ENCODE assay signal across 9 cellular contexts in the genomic region with DNA sequence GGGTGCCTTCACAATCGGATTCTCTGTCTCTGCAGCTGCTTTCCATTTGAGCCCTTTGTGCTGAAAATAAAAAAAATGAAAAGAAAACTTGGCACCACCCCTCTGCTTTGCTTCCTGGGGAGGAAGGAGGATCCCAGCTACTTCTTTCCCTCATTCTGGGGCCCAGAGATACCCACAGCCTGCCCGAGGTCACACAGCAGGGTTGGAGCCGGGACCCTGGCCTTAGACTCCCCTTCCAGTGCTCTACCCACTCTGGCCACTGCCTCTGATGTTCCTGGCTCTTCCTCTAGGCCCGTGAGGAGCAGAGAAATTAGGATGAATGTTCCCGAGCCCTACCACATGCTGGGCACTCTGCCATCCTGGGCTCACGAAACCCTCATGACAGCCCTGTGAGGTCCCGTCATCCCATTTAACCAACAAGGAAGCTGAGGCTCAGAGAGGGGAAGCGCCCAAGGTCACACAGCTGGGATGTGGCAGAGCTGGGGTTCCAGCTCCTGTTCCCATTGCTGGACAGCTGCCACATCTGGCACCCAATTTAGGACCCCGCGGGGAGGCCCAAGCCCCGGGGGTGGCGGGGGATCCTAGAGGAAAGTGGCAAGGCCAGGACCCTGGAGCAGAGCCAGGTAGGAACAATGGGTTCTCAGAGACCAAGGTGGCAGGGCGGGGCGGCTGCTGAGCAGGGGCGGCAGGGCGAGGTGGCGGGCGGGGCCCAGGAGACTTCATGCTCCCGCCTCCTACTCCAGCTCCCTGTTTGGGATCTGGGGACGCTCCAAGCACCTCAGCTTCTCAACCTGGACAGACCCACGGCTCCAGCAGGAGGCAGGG.
DNase-seq lines count a peak whose midpoint lies in the region; ATAC-seq and TF ChIP-seq lines count a peak whose summit lies in the region.
"Had no signal": no experiment of that assay in that cellular context is flagged by ENCODE, and none has a peak within 500 bp of the region (broad histone marks: within the 10 kb centered on the region; RNA-seq: fewer than 3 reads in every experiment).

No MANE protein-coding gene starts in this region.

- no peaks in the 10 kb centered on the region for H3K27me3 ChIP-seq in hepatocyte

- no peaks in the 10 kb centered on the region for H3K9me3 Mint-ChIP-seq in HFFc6
- no peaks in the 10 kb centered on the region for H3K9me3 Mint-ChIP-seq in activated T-helper 17 cell treated with anti-CD3 and anti-CD28 coated beads, Interleukin-2, amount 50 U/mL, for 72 hours

- DNase-seq in HFFc6 (no peak), hepatocyte (ENCODE audit: low spot score) (peak; percentile 44), stromal cell of bone marrow (ENCODE audit: low read depth) (peak; percentile 73)
- DNase-seq: kidney glomerular epithelial cell had no signal

- H2AFZ ChIP-seq in hepatocyte = no peak overlapping the region

- no peaks in the 10 kb centered on the region for H3K79me2 ChIP-seq in hepatocyte

- no peaks in the 10 kb centered on the region for H4K20me1 ChIP-seq in hepatocyte (ENCODE audit: insufficient read depth, poor library complexity, severe bottlenecking)

- ATAC-seq in activated T-helper 17 cell treated with anti-CD3 and anti-CD28 coated beads, Interleukin-2, amount 50 U/mL, for 72 hours (replicated peaks) = no peak
- ATAC-seq in HG03439 (IDR thresholded peaks at IDR 0.05; ENCODE audit: unreplicated experiment) = no peak
- no peak for ATAC-seq in HG03045 (IDR thresholded peaks at IDR 0.05; ENCODE audit: unreplicated experiment)
- no peak for ATAC-seq in GM21717 (IDR thresholded peaks at IDR 0.05; ENCODE audit: unreplicated experiment)
- ATAC-seq in GM18520 (IDR thresholded peaks at IDR 0.05; ENCODE audit: unreplicated experiment) = no peak

- H3K4me3 ChIP-seq in hepatocyte = no peak overlapping the region

- no peak overlapping the region for H3K4me2 ChIP-seq in hepatocyte

- H3K36me3 ChIP-seq in hepatocyte (replicated peaks; ENCODE audit: insufficient read depth, low read depth) = no peaks in the 10 kb centered on the region

- peak overlapping the region; percentile 87 for H3K27ac Mint-ChIP-seq in HFFc6
- H3K27ac Mint-ChIP-seq in activated T-helper 17 cell treated with anti-CD3 and anti-CD28 coated beads, Interleukin-2, amount 50 U/mL, for 72 hours = peak overlapping the region; percentile 39

- 75% methylated on average over 21 of the region's 21 CpGs for WGBS in hepatocyte (ENCODE audit: low lambda C conversion rate, missing lambda C conversion rate)

- H3K9me2 ChIP-seq in hepatocyte (replicated peaks; ENCODE audit: insufficient read depth) = no peaks in the 10 kb centered on the region

- H3K9me3 ChIP-seq in hepatocyte (ENCODE audit: low read depth) = no peaks in the 10 kb centered on the region

- H3K4me1 Mint-ChIP-seq in HFFc6 (ENCODE audit: low read depth) = peaks cover 30% of the 10 kb centered on the region
- no peaks in the 10 kb centered on the region for H3K4me1 Mint-ChIP-seq in activated T-helper 17 cell treated with anti-CD3 and anti-CD28 coated beads, Interleukin-2, amount 50 U/mL, for 72 hours

- H3K4me3 Mint-ChIP-seq in HFFc6 = no peak overlapping the region
- no peak overlapping the region for H3K4me3 Mint-ChIP-seq in activated T-helper 17 cell treated with anti-CD3 and anti-CD28 coated beads, Interleukin-2, amount 50 U/mL, for 72 hours

- peaks cover 2% of the 10 kb centered on the region for H3K27me3 Mint-ChIP-seq in HFFc6 (ENCODE audit: insufficient read depth)
- H3K27me3 Mint-ChIP-seq in activated T-helper 17 cell treated with anti-CD3 and anti-CD28 coated beads, Interleukin-2, amount 50 U/mL, for 72 hours = peaks cover 16% of the 10 kb centered on the region

- TF ChIP-seq CTCF in HFFc6 (IDR thresholded peaks at IDR 0.05) (no peak), hepatocyte (IDR thresholded peaks at IDR 0.05; ENCODE audit: poor library complexity) (peak; percentile 10)

- H3K36me3 Mint-ChIP-seq in HFFc6 (ENCODE audit: low read depth) = no peaks in the 10 kb centered on the region
- H3K36me3 Mint-ChIP-seq in activated T-helper 17 cell treated with anti-CD3 and anti-CD28 coated beads, Interleukin-2, amount 50 U/mL, for 72 hours (ENCODE audit: low read depth) = no peaks in the 10 kb centered on the region

- H3K27ac ChIP-seq in hepatocyte = peak overlapping the region; percentile 16

- H3K4me1 ChIP-seq in hepatocyte (ENCODE audit: insufficient read depth) = peaks cover 6% of the 10 kb centered on the region
